Comparison of ENCODE assay signal across 8 cellular contexts in the genomic region with DNA sequence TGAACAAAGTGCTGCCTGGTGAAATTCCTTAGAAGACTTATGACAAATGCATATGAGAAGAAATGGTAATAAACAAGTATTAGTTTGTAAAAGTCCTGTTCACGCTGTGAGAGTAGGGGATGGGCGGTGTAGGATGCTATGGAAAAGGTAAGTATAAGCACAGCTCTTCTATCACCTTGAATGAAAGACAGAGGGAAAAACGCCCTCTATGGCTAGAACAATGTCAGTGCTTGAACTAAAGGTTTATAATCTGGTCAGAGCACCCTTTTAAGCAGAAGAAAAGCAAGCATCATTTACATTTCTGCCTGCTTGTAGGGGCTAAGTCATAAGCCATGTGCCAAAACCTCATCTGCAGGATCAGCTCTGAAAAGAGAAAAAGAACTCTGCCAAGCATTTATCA.
A peak's percentile ranks its signal among the peaks of the same experiment; 100 is the strongest.
DNase-seq lines count a peak whose midpoint lies in the region; FAIRE-seq and TF ChIP-seq lines count a peak whose summit lies in the region.

No MANE protein-coding gene starts in this region.

- intact Hi-C loops in cardiac septum (cut with DNase I), result loop anchor here (5.0 kb wide), 1 partner anchor 211 kb away; no protein-coding TSS in a partner anchor

- H3K9me3 ChIP-seq in right atrium auricular region, result no peaks in the 10 kb centered on the region

- peak in 1 of 2 donors; percentile 51 for TF ChIP-seq CTCF in right atrium auricular region (IDR thresholded peaks at IDR 0.05)

- no peak for FAIRE-seq in GM19239 (lab: Jason Lieb, UNC)

- no peaks in the 10 kb centered on the region for H3K27me3 ChIP-seq in right atrium auricular region

- peaks cover 0 to 34% of the 10 kb centered on the region in 2 donors for H3K4me1 ChIP-seq in right atrium auricular region

- H3K4me3 ChIP-seq in right atrium auricular region, result no peak overlapping the region

- peak overlapping the region; percentile 67 to 79 for H3K27ac ChIP-seq in right atrium auricular region

- DNase-seq in right atrium auricular region (ENCODE audit: low spot score), result no peak
- no peak for DNase-seq in cardiac septum (ENCODE audit: low spot score)
- DNase-seq in OCI-M1 (lab: John Stamatoyannopoulos, UW), result peak; percentile 26
- DNase-seq in fibroblast of peridontal ligament (ENCODE audit: extremely low read depth), result peak; percentile 35
- DNase-seq in activated naive CD4-positive, alpha-beta T cell treated with Interleukin-2 at 50 U/mL for 16 hours, result no peak
- DNase-seq in activated CD4-positive, alpha-beta T cell treated with anti-CD3 and anti-CD28 coated beads for 1 hour, result no peak
- no peak for DNase-seq in NCI-H187 treated with DMSO at 0.1 percent for 48 hours (lab: John Stamatoyannopoulos, UW)
- DNase-seq in GM19239 (ENCODE audit: insufficient read length, low spot score), result no peak

- no peaks in the 10 kb centered on the region for H3K36me3 ChIP-seq in right atrium auricular region

Comparison
In these comparisons a context has a peak if more than half of its experiments do, and no peak if none do; other contexts are left out.
1. DNase-seq: peak in OCI-M1 (single experiment) and fibroblast of peridontal ligament (single experiment); none in right atrium auricular region (single experiment), cardiac septum (single experiment), activated naive CD4-positive, alpha-beta T cell treated with Interleukin-2 at 50 U/mL for 16 hours (single experiment), activated CD4-positive, alpha-beta T cell treated with anti-CD3 and anti-CD28 coated beads for 1 hour (single experiment), NCI-H187 treated with DMSO at 0.1 percent for 48 hours (single experiment) and GM19239 (single experiment).